In the genomic region with DNA sequence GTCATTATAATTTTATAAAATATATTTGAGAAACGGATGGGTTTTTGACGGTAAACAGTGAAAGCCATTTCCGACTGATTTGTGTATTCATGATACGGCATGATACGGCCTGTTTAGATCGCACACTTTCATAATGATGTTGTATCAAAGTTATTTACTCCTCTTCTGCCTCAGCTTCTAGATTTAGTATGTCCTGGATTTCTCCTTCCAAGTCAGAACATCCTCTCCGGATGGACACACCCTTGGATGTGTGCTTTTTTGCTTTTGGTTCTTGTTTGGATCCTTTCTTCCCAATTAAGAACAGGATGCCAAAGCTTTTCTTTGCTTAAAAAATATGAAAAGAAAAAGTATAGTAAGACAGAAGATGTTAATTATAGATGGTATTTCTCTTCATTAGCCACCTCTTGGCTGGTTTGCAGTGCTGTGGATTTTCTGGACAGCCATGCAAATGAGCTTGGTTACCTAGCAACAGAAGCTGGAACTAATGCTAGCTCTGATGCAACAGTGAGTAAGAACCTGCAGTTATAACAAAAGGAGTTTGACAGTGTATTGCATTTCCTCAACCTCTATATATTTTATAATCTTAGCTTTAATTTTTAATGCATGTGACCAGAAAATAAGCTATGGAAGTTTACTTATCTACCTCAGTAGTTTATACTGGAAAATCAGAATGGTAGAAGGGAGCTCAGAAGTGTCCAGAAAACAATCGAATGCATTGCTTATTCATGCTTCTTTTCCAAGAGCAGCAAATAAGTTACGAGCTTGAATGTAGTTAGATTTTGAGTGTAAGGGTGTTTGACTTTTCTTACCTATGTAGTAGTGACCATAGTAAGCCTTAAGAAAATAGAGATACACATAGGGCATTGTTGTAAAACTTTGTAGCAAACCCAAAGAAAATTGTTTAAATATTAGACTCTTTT, we compare ENCODE assay signal across 8 cellular contexts. TPM values are rescaled to one million over a fixed set of nuclear protein-coding genes. Genes with fewer than 3 reads are reported as not detected.
DNase-seq lines count a peak whose midpoint lies in the region; ATAC-seq, FAIRE-seq and TF ChIP-seq lines count a peak whose summit lies in the region.

No MANE protein-coding gene starts in this region.

- TF ChIP-seq CTCF in astrocyte of the spinal cord (IDR thresholded peaks at IDR 0.05; ENCODE audit: low read depth, low read length) (no peak), HepG2 (CRISPR knock-in tag; IDR thresholded peaks at IDR 0.05) (no peak)

- POLR2A ChIA-PET in HepG2 (lab: Yijun Ruan, JAX) = interaction anchor here (0.5 to 1.4 kb wide), 4 partner anchors 60 to 1419 kb away, joined by 3 to 7 read pairs (median 3); a partner anchor contains a TSS
- POLR2A ChIA-PET in CD8-positive, alpha-beta memory T cell (lab: Charles Lee) = no interaction called here

- H3K27me3 ChIP-seq in HepG2 (ENCODE audit: control insufficient read depth in 1 of 2, insufficient read depth in 2 of 2, low read length in 2 of 2) = no peaks in the 10 kb centered on the region
- no peaks in the 10 kb centered on the region for H3K27me3 ChIP-seq in CD8-positive, alpha-beta memory T cell (ENCODE audit: insufficient read depth, low read length, poor library complexity, severe bottlenecking)

- H3K9me3 Mint-ChIP-seq in activated T-cell treated with anti-CD3 and anti-CD28 coated beads, Interleukin-2, amount 50 U/mL, for 4 hours = peaks cover 4% of the 10 kb centered on the region
- H3K9me3 Mint-ChIP-seq in IgD-negative memory B cell = peaks cover 0 to 6% (median 4%) of the 10 kb centered on the region in 3 donors
- peaks cover 0 to 11% (median 3%) of the 10 kb centered on the region in 5 donors for H3K9me3 Mint-ChIP-seq in CD8-positive, alpha-beta memory T cell

- H3K27me3 Mint-ChIP-seq in activated T-cell treated with anti-CD3 and anti-CD28 coated beads, Interleukin-2, amount 50 U/mL, for 4 hours (ENCODE audit: low read depth) = no peaks in the 10 kb centered on the region
- no peaks in the 10 kb centered on the region for H3K27me3 Mint-ChIP-seq in IgD-negative memory B cell
- no peaks in the 10 kb centered on the region for H3K27me3 Mint-ChIP-seq in CD8-positive, alpha-beta memory T cell

- in situ Hi-C loops in astrocyte of the spinal cord (cut with HindIII; ENCODE audit: low sequenced_read_pairs) = no loop called here
- in situ Hi-C loops in HepG2 (cut with HindIII; ENCODE audit: extremely low pct_ligation_motif_present, low pct_unique_long_range_greater_than_20kb) = no loop called here

- peaks cover 5% of the 10 kb centered on the region; the same call in 1 of the 2 replicates for H4K20me1 ChIP-seq in HepG2 (ENCODE audit: insufficient read depth, low read length)

- no peak for TF ChIP-seq POLR2A in HepG2 (IDR thresholded peaks at IDR 0.05; ENCODE audit: insufficient read depth in 1 of 2, low read depth in 2 of 2, low read length in 2 of 2)

- peaks cover 38% of the 10 kb centered on the region for H3K36me3 Mint-ChIP-seq in activated T-cell treated with anti-CD3 and anti-CD28 coated beads, Interleukin-2, amount 50 U/mL, for 4 hours (ENCODE audit: insufficient read depth)
- peaks cover 12% of the 10 kb centered on the region for H3K36me3 Mint-ChIP-seq in IgD-negative memory B cell
- peaks cover 18 to 68% (median 24%) of the 10 kb centered on the region in 3 donors for H3K36me3 Mint-ChIP-seq in CD8-positive, alpha-beta memory T cell

- TF ChIP-seq EP300 in HepG2 (IDR thresholded peaks at IDR 0.05; ENCODE audit: low read depth in 2 of 2, low read length in 2 of 2) = no peak
- no peak for TF ChIP-seq EP300 in HepG2 (CRISPR knock-in tag; IDR thresholded peaks at IDR 0.05; ENCODE audit: borderline replicate concordance)

- intact Hi-C loops in HepG2 (cut with micrococcal nuclease; ENCODE audit: unreplicated experiment) = no loop called here

- no peaks in the 10 kb centered on the region for H3K4me1 ChIP-seq in HepG2 (ENCODE audit: insufficient read depth, low read length)
- peaks cover 18% of the 10 kb centered on the region for H3K4me1 ChIP-seq in CD8-positive, alpha-beta memory T cell (ENCODE audit: insufficient read depth, low read length)

- H3K27ac Mint-ChIP-seq in IgD-negative memory B cell = peak overlapping the region in 2 of 3 donors; percentile 7 to 65
- peak overlapping the region in 2 of 8 donors; percentile 21 to 70 for H3K27ac Mint-ChIP-seq in CD8-positive, alpha-beta memory T cell

- H3K4me3 Mint-ChIP-seq in activated T-cell treated with anti-CD3 and anti-CD28 coated beads, Interleukin-2, amount 50 U/mL, for 4 hours = no peak overlapping the region
- H3K4me3 Mint-ChIP-seq in IgD-negative memory B cell = peak overlapping the region in 1 of 4 donors; percentile 14
- no peak overlapping the region for H3K4me3 Mint-ChIP-seq in CD8-positive, alpha-beta memory T cell

- H3K27ac ChIP-seq in HepG2 (ENCODE audit: extremely low read length, insufficient read depth, low read length) = no peak overlapping the region
- H3K27ac ChIP-seq in CD8-positive, alpha-beta memory T cell (ENCODE audit: low read depth, low read length) = no peak overlapping the region

- no peak for DNase-seq in activated T-cell treated with anti-CD3 and anti-CD28 coated beads, Interleukin-2, amount 50 U/mL, for 4 hours
- no peak for DNase-seq in activated T-cell treated with anti-CD3 and anti-CD28 coated beads, Interleukin-2, amount 50 U/mL, for 1 hour
- DNase-seq in astrocyte of the spinal cord (ENCODE audit: low read depth, low spot score) (peak; percentile 88), HepG2 (ENCODE audit: low spot score) (peak; percentile 12), NCI-H187 (lab: John Stamatoyannopoulos, UW) (no peak), foreskin melanocyte (no peak)
- no peak for DNase-seq in CD8-positive, alpha-beta memory T cell

- no peak for FAIRE-seq in HepG2 (lab: Jason Lieb, UNC)

- no peak for TF ChIP-seq RAD21 in HepG2 (CRISPR knock-in tag; IDR thresholded peaks at IDR 0.05)

- H3K4me2 ChIP-seq in HepG2 (ENCODE audit: low read depth, low read length) = no peak overlapping the region

- peaks cover 48% of the 10 kb centered on the region for H3K4me1 Mint-ChIP-seq in activated T-cell treated with anti-CD3 and anti-CD28 coated beads, Interleukin-2, amount 50 U/mL, for 4 hours (ENCODE audit: low read depth)
- H3K4me1 Mint-ChIP-seq in IgD-negative memory B cell = peaks cover 23 to 33% (median 31%) of the 10 kb centered on the region in 3 donors
- H3K4me1 Mint-ChIP-seq in CD8-positive, alpha-beta memory T cell = peaks cover 55 to 80% (median 71%) of the 10 kb centered on the region in 3 donors

- H2AFZ ChIP-seq in HepG2 (ENCODE audit: low read length) = no peak overlapping the region

- peaks cover 10 to 69% of the 10 kb centered on the region in 2 experiments for H3K36me3 ChIP-seq in HepG2 (replicated peaks in 1 of 2; ENCODE audit: control insufficient read depth in 1 of 2, insufficient read depth in 2 of 2, low read length in 2 of 2)
- H3K36me3 ChIP-seq in CD8-positive, alpha-beta memory T cell (ENCODE audit: insufficient read depth, low read length) = peaks cover 11% of the 10 kb centered on the region

- CTCF ChIA-PET in HepG2 (lab: Yijun Ruan, JAX; ENCODE audit: low intra/inter-chr PET ratio, low total read pairs) = no interaction called here
- CTCF ChIA-PET in CD8-positive, alpha-beta memory T cell (lab: Charles Lee) = interaction anchor here (1.1 kb wide), 1 partner anchor 16 kb away, joined by 3 read pairs; no protein-coding TSS in a partner anchor

- H3K4me3 ChIP-seq in astrocyte of the spinal cord (ENCODE audit: low read depth, low read length) = no peak overlapping the region
- no peak overlapping the region for H3K4me3 ChIP-seq in HepG2 (replicated peaks in 1 of 3; ENCODE audit: insufficient read depth in 1 of 3, low read depth in 2 of 3, low read length in 3 of 3)
- H3K4me3 ChIP-seq in CD8-positive, alpha-beta memory T cell (ENCODE audit: low read length) = no peak overlapping the region

- peak; percentile 27 to 65 for ATAC-seq in activated T-cell treated with anti-CD3 and anti-CD28 coated beads, Interleukin-2, amount 50 U/mL, for 4 hours
- 0 out of 3 replicates have a peak, but pooled peaks have one; percentile 29 for ATAC-seq in HepG2

- BruUV-seq in HepG2 (replicated peaks; lab: Mats Ljungman, UMichigan) = no TSS peak

- H3K9ac ChIP-seq in HepG2 (ENCODE audit: insufficient read depth, low read depth, low read length) = no peak overlapping the region

- peaks cover 59% of the 10 kb centered on the region for H3K79me2 ChIP-seq in HepG2 (ENCODE audit: insufficient read depth, low read length)

- 97% methylated on average over 9 of the region's 9 CpGs for WGBS in HepG2 (ENCODE audit: low lambda C conversion rate)

- H3K9me3 ChIP-seq in HepG2 (ENCODE audit: low read length) = peaks cover 13% of the 10 kb centered on the region
- H3K9me3 ChIP-seq in CD8-positive, alpha-beta memory T cell (ENCODE audit: low read length) = no peaks in the 10 kb centered on the region

RNA-seq across cellular contexts. Expression of a gene that starts 27.9 kb away (rescaled TPM):
- total RNA-seq in activated T-cell treated with anti-CD3 and anti-CD28 coated beads, Interleukin-2, amount 50 U/mL, for 4 hours = 10 to 100 TPM; 35.4 to 40.0 (median 37.2) TPM
- polyA plus RNA-seq in IgD-negative memory B cell = 8.2 TPM
- 66.4 and 108 TPM in 2 replicates for total RNA-seq in HepG2 (2016; rRNA removed; fragmentation: Illumina TruSeq; extraction: Trizol)
- total RNA-seq in HepG2 (2016; cell fraction: cytosol; rRNA removed; fragmentation: Illumina TruSeq; extraction: Trizol; ENCODE audit: low read depth) = 6.8 and 8.0 TPM in 2 replicates
- total RNA-seq in HepG2 (2016; cell fraction: insoluble cytoplasmic fraction; rRNA removed; fragmentation: Illumina TruSeq; extraction: Trizol) = 66.9 and 102 TPM in 2 replicates
- 26.4 and 27.1 TPM in 2 replicates for total RNA-seq in HepG2 (2016; cell fraction: membrane; rRNA removed; fragmentation: Illumina TruSeq; extraction: Trizol)
- 37.8 and 39.3 TPM in 2 replicates for total RNA-seq in HepG2 (2016; cell fraction: nucleus; rRNA removed; fragmentation: Illumina TruSeq; extraction: Trizol)
- 27.3 and 31.0 TPM in 2 replicates for polyA plus RNA-seq in HepG2 (2011; rRNA removed)
- polyA plus RNA-seq in HepG2 (2011; cell fraction: cytosol; rRNA removed) = 23.0 and 32.3 TPM in 2 replicates
- polyA plus RNA-seq in HepG2 (2011; cell fraction: nucleus; rRNA removed) = 13.2 and 16.8 TPM in 2 replicates
- 32.6 and 37.2 TPM in 2 replicates for polyA plus RNA-seq in HepG2 (2012)
- polyA plus RNA-seq in HepG2 (2016; cell fraction: cytosol; fragmentation: Illumina TruSeq; extraction: Trizol; ENCODE audit: low read depth) = 2.5 and 3.5 TPM in 2 replicates
- polyA plus RNA-seq in HepG2 (2016; cell fraction: insoluble cytoplasmic fraction; fragmentation: Illumina TruSeq; extraction: Trizol; ENCODE audit: low read depth) = 62.4 and 63.9 TPM in 2 replicates
- 11.9 and 14.5 TPM in 2 replicates for polyA plus RNA-seq in HepG2 (2016; cell fraction: membrane; fragmentation: Illumina TruSeq; extraction: Trizol; ENCODE audit: low read depth)
- 27.7 and 40.2 TPM in 2 replicates for polyA plus RNA-seq in HepG2 (2016; cell fraction: nucleus; fragmentation: Illumina TruSeq; extraction: Trizol; ENCODE audit: insufficient read depth, low read depth)
- 70.4 and 98.0 TPM in 2 replicates for polyA minus RNA-seq in HepG2 (2011; rRNA and poly(A)+ RNA removed; ENCODE audit: low replicate concordance)
- polyA minus RNA-seq in HepG2 (2011; cell fraction: cytosol; rRNA and poly(A)+ RNA removed) = 69.4 and 79.3 TPM in 2 replicates
- 46.7 and 61.4 TPM in 2 replicates for polyA minus RNA-seq in HepG2 (2011; cell fraction: nucleus; rRNA and poly(A)+ RNA removed)
- total RNA-seq in CD8-positive, alpha-beta memory T cell = 10 to 100 TPM; 57.7 to 63.5 TPM
- polyA plus RNA-seq in CD8-positive, alpha-beta memory T cell = 20.7 TPM

RNA-seq across cellular contexts. Expression of a gene that starts 42.7 kb away (rescaled TPM):
- 100 to 1,000 TPM in 1 of 3 donors, 10 to 100 TPM in 2; 36.9 to 101 (median 78.6) TPM for total RNA-seq in activated T-cell treated with anti-CD3 and anti-CD28 coated beads, Interleukin-2, amount 50 U/mL, for 4 hours
- polyA plus RNA-seq in IgD-negative memory B cell (1.4 TPM), HepG2 (2011; rRNA removed) (0.09 TPM in 2 replicates)
- not detected in 2 replicates for total RNA-seq in HepG2 (2016; rRNA removed; fragmentation: Illumina TruSeq; extraction: Trizol)
- not detected in 2 replicates for total RNA-seq in HepG2 (2016; cell fraction: cytosol; rRNA removed; fragmentation: Illumina TruSeq; extraction: Trizol; ENCODE audit: low read depth)
- 0.10 TPM in 1 of 2 replicates, not detected in the other for total RNA-seq in HepG2 (2016; cell fraction: insoluble cytoplasmic fraction; rRNA removed; fragmentation: Illumina TruSeq; extraction: Trizol)
- total RNA-seq in HepG2 (2016; cell fraction: membrane; rRNA removed; fragmentation: Illumina TruSeq; extraction: Trizol) = 0.06 TPM in 1 of 2 replicates, not detected in the other
- not detected in 2 replicates for total RNA-seq in HepG2 (2016; cell fraction: nucleus; rRNA removed; fragmentation: Illumina TruSeq; extraction: Trizol)
- polyA plus RNA-seq in HepG2 (2011; cell fraction: cytosol; rRNA removed) = 0.05 and 0.09 TPM in 2 replicates
- 0.09 and 0.13 TPM in 2 replicates for polyA plus RNA-seq in HepG2 (2011; cell fraction: nucleus; rRNA removed)
- 0.04 and 0.23 TPM in 2 replicates for polyA plus RNA-seq in HepG2 (2012)
- polyA plus RNA-seq in HepG2 (2016; cell fraction: cytosol; fragmentation: Illumina TruSeq; extraction: Trizol; ENCODE audit: low read depth) = not detected in 2 replicates
- 0.10 TPM in 1 of 2 replicates, not detected in the other for polyA plus RNA-seq in HepG2 (2016; cell fraction: insoluble cytoplasmic fraction; fragmentation: Illumina TruSeq; extraction: Trizol; ENCODE audit: low read depth)
- polyA plus RNA-seq in HepG2 (2016; cell fraction: membrane; fragmentation: Illumina TruSeq; extraction: Trizol; ENCODE audit: low read depth) = not detected in 2 replicates
- not detected in 2 replicates for polyA plus RNA-seq in HepG2 (2016; cell fraction: nucleus; fragmentation: Illumina TruSeq; extraction: Trizol; ENCODE audit: insufficient read depth, low read depth)
- polyA minus RNA-seq in HepG2 (2011; rRNA and poly(A)+ RNA removed; ENCODE audit: low replicate concordance) = not detected in 2 replicates
- not detected in 2 replicates for polyA minus RNA-seq in HepG2 (2011; cell fraction: cytosol; rRNA and poly(A)+ RNA removed)
- not detected in 2 replicates for polyA minus RNA-seq in HepG2 (2011; cell fraction: nucleus; rRNA and poly(A)+ RNA removed)
- total RNA-seq in CD8-positive, alpha-beta memory T cell = 100 to 1,000 TPM; 359 to 363 TPM
- 924 TPM for polyA plus RNA-seq in CD8-positive, alpha-beta memory T cell

Comparison
In these comparisons a context has a peak if more than half of its experiments do, and no peak if none do; other contexts are left out.
1. DNase-seq: peak in astrocyte of the spinal cord (single experiment) and HepG2 (single experiment); none in activated T-cell treated with anti-CD3 and anti-CD28 coated beads, Interleukin-2, amount 50 U/mL, for 4 hours (single experiment), activated T-cell treated with anti-CD3 and anti-CD28 coated beads, Interleukin-2, amount 50 U/mL, for 1 hour (single experiment), NCI-H187 (0 of 2), CD8-positive, alpha-beta memory T cell (0 of 5) and foreskin melanocyte (single experiment).
2. RNA of a gene that starts 42.7 kb away (total RNA-seq): 359 to 363 TPM in CD8-positive, alpha-beta memory T cell and 36.9 to 101 TPM in activated T-cell treated with anti-CD3 and anti-CD28 coated beads, Interleukin-2, amount 50 U/mL, for 4 hours; 0.06 to 0.10 TPM in HepG2; every median in the first group is over 10 times any median in the second.